In the genomic region with DNA sequence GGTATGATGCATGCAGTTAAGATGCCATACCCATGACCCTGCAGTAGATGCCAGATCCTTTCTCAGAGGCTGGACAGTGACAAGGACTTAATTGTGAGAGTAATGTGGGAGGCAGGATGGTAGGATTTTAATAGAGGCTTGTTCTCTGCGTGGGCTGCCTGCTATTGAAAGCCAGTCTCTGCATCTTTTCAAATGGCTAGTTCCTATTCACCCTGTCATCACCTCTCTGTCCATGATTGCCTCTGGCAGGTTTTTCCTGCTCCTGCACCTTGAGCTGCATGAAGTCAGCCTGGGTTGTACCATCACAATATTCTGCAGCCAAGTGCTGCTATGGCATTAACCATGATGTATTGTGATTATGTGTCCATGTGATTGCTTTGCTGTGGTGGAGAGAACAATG, we compare ENCODE assay signal across 14 cellular contexts.
A peak's percentile ranks its signal among the peaks of the same experiment; 100 is the strongest.
DNase-seq lines count a peak whose midpoint lies in the region; ATAC-seq and TF ChIP-seq lines count a peak whose summit lies in the region.
"Had no signal": no experiment of that assay in that cellular context is flagged by ENCODE, and none has a peak within 500 bp of the region (broad histone marks: within the 10 kb centered on the region; RNA-seq: fewer than 3 reads in every experiment).

No MANE protein-coding gene starts in this region.

- ATAC-seq in mucosa of descending colon, result no peak
- ATAC-seq: HCT116 had no signal

- intact Hi-C loops in mucosa of descending colon (cut with DNase I, micrococcal nuclease), result no loop called here

- H3K9me3 ChIP-seq in BE2C (no peaks in the 10 kb centered on the region), mucosa of descending colon (no peaks in the 10 kb centered on the region)

- no peaks in the 10 kb centered on the region for H3K27me3 ChIP-seq in BE2C

- H3K4me1 ChIP-seq in BE2C (peaks cover 8% of the 10 kb centered on the region), mucosa of descending colon (ENCODE audit: low read depth) (no peaks in the 10 kb centered on the region)

- DNase-seq in NCI-H146 (lab: John Stamatoyannopoulos, UW) (peak; percentile 16), NCI-H146 treated with DMSO at 0.1 percent for 48 hours (lab: John Stamatoyannopoulos, UW; ENCODE audit: unreplicated experiment) (no peak), BE2C (peak; percentile 12), epithelial cell of esophagus (ENCODE audit: low read depth) (peak; percentile 4), pons (ENCODE audit: low spot score) (peak; percentile 20), mucosa of descending colon (no peak), C1 segment of cervical spinal cord (lab: John Stamatoyannopoulos, UW) (no peak)
- DNase-seq: Karpas-422, NCI-H1092, NCI-H1417 treated with DMSO at 0.1 percent for 48 hours, NCI-H187 treated with DMSO at 0.1 percent for 48 hours, NCI-H2107, NCI-H524 treated with DMSO at 0.1 percent for 48 hours had no signal

- H3K4me3 ChIP-seq in BE2C (ENCODE audit: low read depth, low read length), result no peak overlapping the region
- H3K4me3 ChIP-seq in epithelial cell of esophagus (ENCODE audit: low read length), result no peak overlapping the region
- H3K4me3 ChIP-seq in mucosa of descending colon, result no peak overlapping the region

- no peak for TF ChIP-seq CTCF in BE2C (IDR thresholded peaks at IDR 0.05; ENCODE audit: low read depth, low read length)
- no peak for TF ChIP-seq CTCF in epithelial cell of esophagus (IDR thresholded peaks at IDR 0.05; ENCODE audit: insufficient read depth, low read depth, low read length, missing control alignments)
- no peak for TF ChIP-seq CTCF in mucosa of descending colon (IDR thresholded peaks at IDR 0.05)

- H3K36me3 ChIP-seq in BE2C (no peaks in the 10 kb centered on the region), mucosa of descending colon (ENCODE audit: low read depth) (no peaks in the 10 kb centered on the region)

Comparison
In these comparisons a context has a peak if more than half of its experiments do, and no peak if none do; other contexts are left out.
1. DNase-seq: peak in NCI-H146 (single experiment), BE2C (single experiment), epithelial cell of esophagus (single experiment) and pons (single experiment); none in NCI-H146 treated with DMSO at 0.1 percent for 48 hours (single experiment), mucosa of descending colon (0 of 3) and C1 segment of cervical spinal cord (0 of 14).